30 cellular contexts compared by ENCODE assay signal in the genomic region with DNA sequence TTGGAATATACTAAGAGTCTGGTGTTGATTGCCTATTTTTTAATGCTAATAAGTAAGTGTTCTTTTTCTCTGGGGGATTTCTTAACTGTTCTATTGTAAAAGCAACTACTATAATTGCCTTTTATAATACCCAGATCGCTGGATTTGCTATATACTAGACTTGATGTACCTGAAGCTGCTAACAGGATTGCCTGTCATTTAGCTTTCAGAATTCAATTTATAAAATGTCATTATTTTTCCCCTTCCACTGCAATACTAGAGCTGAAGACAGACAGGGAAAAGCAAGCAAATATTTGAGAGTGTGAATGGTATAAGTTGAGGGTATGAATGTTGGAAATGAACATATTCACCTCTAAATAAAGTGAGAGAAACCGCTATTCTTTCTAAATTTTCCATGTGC.
"Had no signal": no experiment of that assay in that cellular context is flagged by ENCODE, and none has a peak within 500 bp of the region (broad histone marks: within the 10 kb centered on the region; RNA-seq: fewer than 3 reads in every experiment).

No MANE protein-coding gene starts in this region.

- H3K27ac ChIP-seq: adrenal gland, ascending aorta, body of pancreas, brain microvascular endothelial cell, breast epithelium, cardiac muscle cell had no signal

- H3K9me3 ChIP-seq: ascending aorta, body of pancreas, breast epithelium had no signal

- ATAC-seq: activated naive CD4-positive, alpha-beta T cell treated with anti-CD3 and anti-CD28 coated beads, Interleukin-2, amount 50 U/mL, for 72 hours; activated naive CD8-positive, alpha-beta T cell treated with anti-CD3 and anti-CD28 coated beads, Interleukin-2, amount 50 U/mL, for 24 hours; activated T-cell treated with anti-CD3 and anti-CD28 coated beads, Interleukin-2, amount 50 U/mL, for 4 hours; activated T-cell treated with anti-CD3 and anti-CD28 coated beads, Interleukin-2, amount 50 U/mL, for 72 hours; activated T-helper 17 cell treated with anti-CD3 and anti-CD28 coated beads, Interleukin-2, amount 50 U/mL, for 72 hours; body of pancreas had no signal

- DNase-seq: activated effector memory CD4-positive, alpha-beta T cell treated with anti-CD3 and anti-CD28 coated beads, Interleukin-2, amount 50 U/mL, for 16 hours; activated effector memory CD4-positive, alpha-beta T cell treated with Interleukin-2 at 50 U/mL for 16 hours; activated gamma-delta T cell; activated gamma-delta T cell treated with Interleukin-2 at 50 U/mL for 16 hours; activated naive CD4-positive, alpha-beta T cell; activated naive CD4-positive, alpha-beta T cell treated with anti-CD3 and anti-CD28 coated beads for 36 hours; activated naive CD4-positive, alpha-beta T cell treated with anti-CD3 and anti-CD28 coated beads, Interleukin-2, amount 10 ng/mL, durations not matched to agents 7 days and 5 days; activated naive CD4-positive, alpha-beta T cell treated with anti-CD3 and anti-CD28 coated beads, Interleukin-2, amount 50 U/mL, for 16 hours; activated naive CD4-positive, alpha-beta T cell treated with Interleukin-2 at 50 U/mL for 16 hours; activated naive CD8-positive, alpha-beta T cell treated with anti-CD3 and anti-CD28 coated beads for 36 hours; activated naive CD8-positive, alpha-beta T cell treated with anti-CD3 and anti-CD28 coated beads, Interleukin-2, amount 10 ng/mL, durations not matched to agents 7 days and 5 days; activated naive CD8-positive, alpha-beta T cell treated with anti-CD3 and anti-CD28 coated beads, Interleukin-2, amount 50 U/mL, for 24 hours; activated T-cell treated with anti-CD3 and anti-CD28 coated beads, Interleukin-2, amount 50 U/mL, for 24 hours; activated T-cell treated with anti-CD3 and anti-CD28 coated beads, Interleukin-2, amount 50 U/mL, for 4 hours; activated T-cell treated with anti-CD3 and anti-CD28 coated beads, Interleukin-2, amount 50 U/mL, for 48 hours; activated T-cell treated with anti-CD3 and anti-CD28 coated beads, Interleukin-2, amount 50 U/mL, for 72 hours; adrenal gland; amniotic stem cell; amygdala; anterior cingulate cortex; aorta; body of pancreas; brain microvascular endothelial cell; central memory CD4-positive, alpha-beta T cell; cerebellar nuclear complex had no signal

- H3K27me3 ChIP-seq: adrenal gland, ascending aorta, body of pancreas, brain microvascular endothelial cell, breast epithelium, cardiac muscle cell had no signal

- H3K36me3 ChIP-seq: adrenal gland, ascending aorta, brain microvascular endothelial cell, breast epithelium, cardiac muscle cell had no signal

- H3K4me3 ChIP-seq: adrenal gland, ascending aorta, body of pancreas, breast epithelium, cardiac muscle cell had no signal
